Comparison of ENCODE assay signal across 33 cellular contexts in the genomic region with DNA sequence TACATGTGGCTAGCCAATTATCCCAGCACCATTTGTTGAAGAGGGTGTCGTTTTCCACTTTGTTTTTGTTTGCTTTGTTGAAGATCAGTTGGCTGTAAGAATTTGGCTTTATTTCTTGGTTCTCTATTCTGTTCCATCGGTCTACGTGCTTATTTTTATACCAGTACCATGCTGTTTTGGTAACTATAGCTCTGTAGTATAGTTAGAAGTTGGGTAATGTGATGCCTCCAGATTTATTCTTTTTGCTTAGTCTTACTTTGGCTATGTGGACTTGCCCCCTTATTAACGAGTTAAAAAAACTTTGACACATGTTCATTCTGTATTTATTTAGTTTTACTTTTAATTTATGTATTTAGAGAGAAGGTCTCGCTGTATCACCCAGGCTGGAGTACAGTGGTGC.
"Had no signal": no experiment of that assay in that cellular context is flagged by ENCODE, and none has a peak within 500 bp of the region (broad histone marks: within the 10 kb centered on the region; RNA-seq: fewer than 3 reads in every experiment).

No MANE protein-coding gene starts in this region.

- DNase-seq: activated CD4-positive, alpha-beta memory T cell treated with anti-CD3 and anti-CD28 coated beads, Interleukin-2, amount 10 ng/mL, durations not matched to agents 7 days and 5 days; activated CD4-positive, alpha-beta T cell treated with anti-CD3 and anti-CD28 coated beads for 1 hour; activated CD4-positive, alpha-beta T cell treated with anti-CD3 and anti-CD28 coated beads for 36 hours; activated CD4-positive, alpha-beta T cell treated with anti-CD3 and anti-CD28 coated beads for 48 hours; activated CD4-positive, alpha-beta T cell treated with anti-CD3 and anti-CD28 coated beads, Interleukin-2, amount 10 ng/mL, durations not matched to agents 7 days and 5 days; activated CD4-positive, alpha-beta T cell treated with anti-CD3 and anti-CD28 coated beads, Interleukin-2, amount 50 U/mL, for 48 hours; activated CD4-positive, CD25-positive, alpha-beta regulatory T cell; activated CD8-positive, alpha-beta memory T cell treated with anti-CD3 and anti-CD28 coated beads for 24 hours; activated CD8-positive, alpha-beta memory T cell treated with anti-CD3 and anti-CD28 coated beads, Interleukin-2, amount 10 ng/mL, durations not matched to agents 7 days and 5 days; activated CD8-positive, alpha-beta memory T cell treated with anti-CD3 and anti-CD28 coated beads, Interleukin-2, amount 50 U/mL, for 48 hours; activated CD8-positive, alpha-beta T cell treated with anti-CD3 and anti-CD28 coated beads, Interleukin-2, amount 10 ng/mL, durations not matched to agents 7 days and 5 days; activated effector memory CD4-positive, alpha-beta T cell treated with Interleukin-2 at 50 U/mL for 16 hours; activated gamma-delta T cell; activated naive CD4-positive, alpha-beta T cell treated with anti-CD3 and anti-CD28 coated beads, Interleukin-2, amount 10 ng/mL, durations not matched to agents 7 days and 5 days; activated naive CD4-positive, alpha-beta T cell treated with Interleukin-2 at 50 U/mL for 16 hours; activated naive CD8-positive, alpha-beta T cell treated with anti-CD3 and anti-CD28 coated beads, Interleukin-2, amount 10 ng/mL, durations not matched to agents 7 days and 5 days; activated naive CD8-positive, alpha-beta T cell treated with anti-CD3 and anti-CD28 coated beads, Interleukin-2, amount 50 U/mL, for 24 hours; activated T-cell treated with anti-CD3 and anti-CD28 coated beads, Interleukin-2, amount 50 U/mL, for 24 hours; activated T-cell treated with anti-CD3 and anti-CD28 coated beads, Interleukin-2, amount 50 U/mL, for 48 hours; amygdala; anterior cingulate cortex; caudate nucleus; cerebellar nuclear complex; colonic mucosa; T-helper 2 cell; T-helper 9 cell; WERI-Rb-1 had no signal

- FAIRE-seq: bronchial epithelial cell, TTC549 had no signal

- H3K27ac ChIP-seq: ascending aorta, cardiac muscle cell, colonic mucosa, WERI-Rb-1 had no signal

- H3K4me3 ChIP-seq: ascending aorta, cardiac muscle cell, colonic mucosa had no signal

- H3K4me1 ChIP-seq: ascending aorta, colonic mucosa had no signal

- H3K9me3 ChIP-seq: ascending aorta, colonic mucosa had no signal

- H3K36me3 ChIP-seq: ascending aorta, cardiac muscle cell, colonic mucosa, WERI-Rb-1 had no signal

- ATAC-seq: activated CD4-positive, alpha-beta T cell treated with anti-CD3 and anti-CD28 coated beads for 36 hours; activated CD4-positive, CD25-positive, alpha-beta regulatory T cell treated with anti-CD3 and anti-CD28 coated beads, Interleukin-2, amount 50 U/mL, for 24 hours; activated CD8-positive, alpha-beta memory T cell treated with anti-CD3 and anti-CD28 coated beads, Interleukin-2, amount 10 ng/mL, durations not matched to agents 7 days and 5 days; activated CD8-positive, alpha-beta T cell treated with anti-CD3 and anti-CD28 coated beads, Interleukin-2, amount 10 ng/mL, durations not matched to agents 7 days and 5 days; activated naive CD8-positive, alpha-beta T cell treated with anti-CD3 and anti-CD28 coated beads, Interleukin-2, amount 50 U/mL, for 24 hours; WTC11 had no signal

- H3K27me3 ChIP-seq: ascending aorta, cardiac muscle cell, colonic mucosa had no signal
